20 cellular contexts compared by ENCODE assay signal in genomic region chr18:29154196-29154757, GRCh38.
DNase-seq lines count a peak whose midpoint lies in the region; ATAC-seq and TF ChIP-seq lines count a peak whose summit lies in the region.
"Had no signal": no experiment of that assay in that cellular context is flagged by ENCODE, and none has a peak within 500 bp of the region (broad histone marks: within the 10 kb centered on the region; RNA-seq: fewer than 3 reads in every experiment).

No MANE protein-coding gene starts in this region.

- peaks cover 0 to 2% of the 10 kb centered on the region in 2 donors for H3K4me1 Mint-ChIP-seq in natural killer cell treated with Interleukin-12 subunit alpha and Interleukin-12 subunit beta and Interleukin-15 and Interleukin-18, amount 100 ng/mL, for 72 hours (ENCODE audit: low read depth in 2 of 2)
- H3K4me1 Mint-ChIP-seq: stimulated activated naive B cell treated with anti-CD40 and anti-IgM and Interleukin-4, amounts not matched to agents 10 μg/mL and 1 μg/mL and 100 μg/mL, for 72 hours had no signal

- H2AFZ ChIP-seq in osteoblast (ENCODE audit: low read length), result no peak overlapping the region

- peaks cover 8% of the 10 kb centered on the region for H3K9me3 Mint-ChIP-seq in natural killer cell treated with Interleukin-12 subunit alpha and Interleukin-12 subunit beta and Interleukin-15 and Interleukin-18, amount 100 ng/mL, for 72 hours

- no peak overlapping the region for H3K27ac Mint-ChIP-seq in natural killer cell treated with Interleukin-12 subunit alpha and Interleukin-12 subunit beta and Interleukin-15 and Interleukin-18, amount 100 ng/mL, for 72 hours
- H3K27ac Mint-ChIP-seq: CD14-positive monocyte; stimulated activated naive B cell treated with anti-CD40 and anti-IgM and Interleukin-4, amounts not matched to agents 10 μg/mL and 1 μg/mL and 100 μg/mL, for 72 hours had no signal

- CTCF ChIA-PET in GM10248 (lab: Yijun Ruan, JAX), result no interaction called here

- H3K4me3 Mint-ChIP-seq in natural killer cell treated with Interleukin-12 subunit alpha and Interleukin-12 subunit beta and Interleukin-15 and Interleukin-18, amount 100 ng/mL, for 72 hours, result no peak overlapping the region
- H3K4me3 Mint-ChIP-seq: CD14-positive monocyte; stimulated activated naive B cell treated with anti-CD40 and anti-IgM and Interleukin-4, amounts not matched to agents 10 μg/mL and 1 μg/mL and 100 μg/mL, for 72 hours had no signal

- H3K4me2 ChIP-seq in osteoblast (ENCODE audit: insufficient read depth, low read length), result peak overlapping the region; percentile 53

- no peaks in the 10 kb centered on the region for H3K27me3 ChIP-seq in SJSA1 (replicated peaks)
- H3K27me3 ChIP-seq in osteoblast (ENCODE audit: insufficient read depth, low read length), result no peaks in the 10 kb centered on the region
- H3K27me3 ChIP-seq: dorsolateral prefrontal cortex, uterus had no signal

- TF ChIP-seq CTCF in osteoblast (IDR thresholded peaks at IDR 0.05; ENCODE audit: extremely low read depth, low read depth, low read length), result no peak
- no peak for TF ChIP-seq CTCF in GM10248 (IDR thresholded peaks at IDR 0.05; ENCODE audit: control extremely low read depth, extremely low read depth, low read depth, missing control alignments)

- H3K27ac ChIP-seq in SJSA1 (peak overlapping the region; percentile 55), osteoblast (ENCODE audit: low read depth, low read length) (peak overlapping the region; percentile 90)
- H3K27ac ChIP-seq: dorsolateral prefrontal cortex, uterus had no signal

- no peaks in the 10 kb centered on the region; the same call in 1 of the 2 replicates for H3K36me3 ChIP-seq in SJSA1
- no peaks in the 10 kb centered on the region for H3K36me3 ChIP-seq in osteoblast (ENCODE audit: insufficient read depth, low read length)
- H3K36me3 ChIP-seq: uterus had no signal

- H3K4me3 ChIP-seq in SJSA1, result no peak overlapping the region
- H3K4me3 ChIP-seq in osteoblast (ENCODE audit: insufficient read depth, low read length), result no peak overlapping the region
- H3K4me3 ChIP-seq: dorsolateral prefrontal cortex, uterus had no signal

- H3K36me3 Mint-ChIP-seq in natural killer cell treated with Interleukin-12 subunit alpha and Interleukin-12 subunit beta and Interleukin-15 and Interleukin-18, amount 100 ng/mL, for 72 hours, result peaks cover 9% of the 10 kb centered on the region
- H3K36me3 Mint-ChIP-seq: CD14-positive monocyte; stimulated activated naive B cell treated with anti-CD40 and anti-IgM and Interleukin-4, amounts not matched to agents 10 μg/mL and 1 μg/mL and 100 μg/mL, for 72 hours had no signal

- no peaks in the 10 kb centered on the region for H4K20me1 ChIP-seq in osteoblast (ENCODE audit: insufficient read depth, low read length)

- ATAC-seq in GM19023 (IDR thresholded peaks at IDR 0.05; ENCODE audit: unreplicated experiment), result no peak
- no peak for ATAC-seq in natural killer cell treated with Interleukin-12 subunit alpha and Interleukin-12 subunit beta and Interleukin-15 and Interleukin-18, amount 100 ng/mL, for 72 hours
- ATAC-seq: Right ventricle myocardium inferior; stimulated activated naive B cell treated with anti-CD40 and anti-IgM and Interleukin-4, amounts not matched to agents 10 μg/mL and 1 μg/mL and 100 μg/mL, for 72 hours had no signal

- DNase-seq in EL (peak; percentile 54), SJSA1 (ENCODE audit: low read depth in 1 of 2, low spot score in 2 of 2) (peak in 1 of 2 experiments; percentile 39), fibroblast of gingiva (ENCODE audit: low read depth) (peak; percentile 22), osteoblast (ENCODE audit: insufficient read length, low spot score, missing footprints) (no peak), hippocampal formation (lab: John Stamatoyannopoulos, UW) (no peak), GM10248 (ENCODE audit: extremely low spot score) (no peak)
- no peak for DNase-seq in natural killer cell treated with Interleukin-12 subunit alpha and Interleukin-12 subunit beta and Interleukin-15 and Interleukin-18, amount 100 ng/mL, for 72 hours (ENCODE audit: low spot score)
- DNase-seq: activated CD4-positive, alpha-beta T cell treated with anti-CD3 and anti-CD28 coated beads, Interleukin-2, amount 50 U/mL, for 4 hours; amygdala; dorsolateral prefrontal cortex; glutamatergic neuron; KG1; NCI-H187 treated with DMSO at 0.1 percent for 48 hours; NCI-H82; retina; stimulated activated naive B cell treated with anti-CD40 and anti-IgM and Interleukin-4, amounts not matched to agents 10 μg/mL and 1 μg/mL and 100 μg/mL, for 72 hours; uterus had no signal

- H3K9me3 ChIP-seq in SJSA1 (replicated peaks) (no peaks in the 10 kb centered on the region), osteoblast (ENCODE audit: low read depth, low read length) (no peaks in the 10 kb centered on the region)
- H3K9me3 ChIP-seq: uterus had no signal

- H3K27me3 Mint-ChIP-seq in natural killer cell treated with Interleukin-12 subunit alpha and Interleukin-12 subunit beta and Interleukin-15 and Interleukin-18, amount 100 ng/mL, for 72 hours, result peaks cover 0 to 2% of the 10 kb centered on the region in 2 donors
- H3K27me3 Mint-ChIP-seq: stimulated activated naive B cell treated with anti-CD40 and anti-IgM and Interleukin-4, amounts not matched to agents 10 μg/mL and 1 μg/mL and 100 μg/mL, for 72 hours had no signal

- H3K79me2 ChIP-seq in osteoblast (ENCODE audit: insufficient read depth, low read length), result no peaks in the 10 kb centered on the region

- peaks cover 34% of the 10 kb centered on the region for H3K4me1 ChIP-seq in SJSA1 (replicated peaks)
- H3K4me1 ChIP-seq in osteoblast (ENCODE audit: insufficient read depth, low read length), result peaks cover 39% of the 10 kb centered on the region
- H3K4me1 ChIP-seq: uterus had no signal

- POLR2A ChIA-PET in GM10248 (lab: Yijun Ruan, JAX), result no interaction called here

Comparison
In these comparisons a context has a peak if more than half of its experiments do, and no peak if none do; other contexts are left out.
1. DNase-seq: peak in EL (single experiment) and fibroblast of gingiva (single experiment); none in osteoblast (single experiment), hippocampal formation (0 of 2), GM10248 (single experiment) and natural killer cell treated with Interleukin-12 subunit alpha and Interleukin-12 subunit beta and Interleukin-15 and Interleukin-18, amount 100 ng/mL, for 72 hours (single experiment).